Comparison of ENCODE assay signal across 18 cellular contexts in genomic region chr10:129075936-129076335, GRCh38.
DNase-seq lines count a peak whose midpoint lies in the region; ATAC-seq and TF ChIP-seq lines count a peak whose summit lies in the region.
"Had no signal": no experiment of that assay in that cellular context is flagged by ENCODE, and none has a peak within 500 bp of the region (broad histone marks: within the 10 kb centered on the region; RNA-seq: fewer than 3 reads in every experiment).

No MANE protein-coding gene starts in this region.

- peaks cover 0 to 4% of the 10 kb centered on the region in 2 donors for H3K9me3 ChIP-seq in lung (ENCODE audit: control insufficient read depth in 2 of 2, insufficient read depth in 1 of 2, low read length in 1 of 2)
- no peaks in the 10 kb centered on the region for H3K9me3 ChIP-seq in upper lobe of right lung
- H3K9me3 ChIP-seq: Caco-2, HAP-1 had no signal

- TF ChIP-seq CTCF in activated CD8-positive, alpha-beta T cell treated with anti-CD3 and anti-CD28 coated beads for 36 hours (IDR thresholded peaks at IDR 0.05), result no peak
- no peak for TF ChIP-seq CTCF in lung (IDR thresholded peaks at IDR 0.05; ENCODE audit: control extremely low read depth, extremely low read depth)
- no peak for TF ChIP-seq CTCF in upper lobe of right lung (IDR thresholded peaks at IDR 0.05)
- TF ChIP-seq CTCF in nephron progenitor cell (IDR thresholded peaks at IDR 0.05), result no peak

- H3K36me3 ChIP-seq in lung (ENCODE audit: control insufficient read depth in 2 of 2, insufficient read depth in 2 of 2, low read length in 2 of 2), result no peaks in the 10 kb centered on the region
- H3K36me3 ChIP-seq in upper lobe of right lung, result no peaks in the 10 kb centered on the region
- H3K36me3 ChIP-seq: BLaER1, HAP-1 had no signal

- H3K27ac Mint-ChIP-seq in activated CD8-positive, alpha-beta T cell treated with anti-CD3 and anti-CD28 coated beads, Interleukin-2, amount 10 ng/mL, durations not matched to agents 7 days and 5 days, result no peak overlapping the region
- H3K27ac Mint-ChIP-seq in activated CD8-positive, alpha-beta T cell treated with anti-CD3 and anti-CD28 coated beads for 36 hours, result no peak overlapping the region
- H3K27ac Mint-ChIP-seq in nephron progenitor cell, result no peak overlapping the region
- H3K27ac Mint-ChIP-seq: B cell; CD8-positive, alpha-beta T cell; HFFc6 had no signal

- POLR2A ChIA-PET in activated CD8-positive, alpha-beta T cell treated with anti-CD3 and anti-CD28 coated beads, Interleukin-2, amount 10 ng/mL, durations not matched to agents 7 days and 5 days (lab: Charles Lee), result no interaction called here
- POLR2A ChIA-PET in activated CD8-positive, alpha-beta T cell treated with anti-CD3 and anti-CD28 coated beads for 36 hours (lab: Charles Lee), result no interaction called here

- intact Hi-C loops in activated CD8-positive, alpha-beta T cell treated with anti-CD3 and anti-CD28 coated beads for 36 hours (cut with micrococcal nuclease), result no loop called here
- intact Hi-C loops in upper lobe of right lung (cut with DNase I), result no loop called here

- H3K4me1 Mint-ChIP-seq in activated CD8-positive, alpha-beta T cell treated with anti-CD3 and anti-CD28 coated beads, Interleukin-2, amount 10 ng/mL, durations not matched to agents 7 days and 5 days (ENCODE audit: low read depth), result peaks cover 2% of the 10 kb centered on the region
- peaks cover 6% of the 10 kb centered on the region for H3K4me1 Mint-ChIP-seq in activated CD8-positive, alpha-beta T cell treated with anti-CD3 and anti-CD28 coated beads for 36 hours (ENCODE audit: low read depth)
- H3K4me1 Mint-ChIP-seq in nephron progenitor cell, result peaks cover 25% of the 10 kb centered on the region
- H3K4me1 Mint-ChIP-seq: B cell had no signal

- H3K9me3 Mint-ChIP-seq in activated CD8-positive, alpha-beta T cell treated with anti-CD3 and anti-CD28 coated beads, Interleukin-2, amount 10 ng/mL, durations not matched to agents 7 days and 5 days (ENCODE audit: insufficient read depth), result peaks cover 6% of the 10 kb centered on the region
- H3K9me3 Mint-ChIP-seq in activated CD8-positive, alpha-beta T cell treated with anti-CD3 and anti-CD28 coated beads for 36 hours, result peaks cover 8% of the 10 kb centered on the region
- H3K9me3 Mint-ChIP-seq in nephron progenitor cell, result peaks cover 22% of the 10 kb centered on the region

- ATAC-seq in activated CD8-positive, alpha-beta T cell treated with anti-CD3 and anti-CD28 coated beads, Interleukin-2, amount 10 ng/mL, durations not matched to agents 7 days and 5 days, result no peak
- no peak for ATAC-seq in activated CD8-positive, alpha-beta T cell treated with anti-CD3 and anti-CD28 coated beads for 36 hours
- ATAC-seq in lung (ENCODE audit: insufficient read depth, low FRiP score), result no peak
- ATAC-seq in upper lobe of right lung, result peak; percentile 20
- ATAC-seq: CD8-positive, alpha-beta T cell had no signal

- DNase-seq in activated CD8-positive, alpha-beta T cell treated with anti-CD3 and anti-CD28 coated beads, Interleukin-2, amount 10 ng/mL, durations not matched to agents 7 days and 5 days, result peak; percentile 12
- DNase-seq in activated CD8-positive, alpha-beta T cell treated with anti-CD3 and anti-CD28 coated beads for 36 hours, result no peak
- DNase-seq in lung (ENCODE audit: low spot score) (peak; percentile 27), upper lobe of right lung (no peak), nephron progenitor cell (no peak)
- DNase-seq in stimulated activated CD8-positive, alpha-beta memory T cell treated with anti-CD3 and anti-CD28 coated beads, Interleukin-4, amount 100 ng/mL, for 48 hours, result no peak
- DNase-seq: Caco-2; CD4-positive, CD25-positive, alpha-beta regulatory T cell; CD8-positive, alpha-beta T cell; DMS153; DND-41; GOT3; HFFc6 had no signal

- H3K4me1 ChIP-seq in lung (ENCODE audit: control insufficient read depth in 2 of 2, insufficient read depth in 2 of 2, low read length in 2 of 2), result peaks cover 0 to 2% of the 10 kb centered on the region in 2 donors
- H3K4me1 ChIP-seq in upper lobe of right lung, result no peaks in the 10 kb centered on the region
- H3K4me1 ChIP-seq: BLaER1, Caco-2, HAP-1 had no signal

- WGBS in lung, 2 donors, result 90 to 94% methylated on average over 11 of the region's 11 CpGs

- H3K36me3 Mint-ChIP-seq in activated CD8-positive, alpha-beta T cell treated with anti-CD3 and anti-CD28 coated beads, Interleukin-2, amount 10 ng/mL, durations not matched to agents 7 days and 5 days (ENCODE audit: low read depth), result no peaks in the 10 kb centered on the region
- no peaks in the 10 kb centered on the region for H3K36me3 Mint-ChIP-seq in activated CD8-positive, alpha-beta T cell treated with anti-CD3 and anti-CD28 coated beads for 36 hours (ENCODE audit: low read depth)
- H3K36me3 Mint-ChIP-seq in nephron progenitor cell (ENCODE audit: low read depth), result peaks cover 10% of the 10 kb centered on the region
- H3K36me3 Mint-ChIP-seq: CD8-positive, alpha-beta T cell had no signal

- H3K27me3 Mint-ChIP-seq in activated CD8-positive, alpha-beta T cell treated with anti-CD3 and anti-CD28 coated beads, Interleukin-2, amount 10 ng/mL, durations not matched to agents 7 days and 5 days (ENCODE audit: low read depth), result peaks cover 8% of the 10 kb centered on the region
- H3K27me3 Mint-ChIP-seq in activated CD8-positive, alpha-beta T cell treated with anti-CD3 and anti-CD28 coated beads for 36 hours, result no peaks in the 10 kb centered on the region
- H3K27me3 Mint-ChIP-seq in nephron progenitor cell (ENCODE audit: low read depth, poor library complexity), result peaks cover 5% of the 10 kb centered on the region
- H3K27me3 Mint-ChIP-seq: B cell had no signal

- H3K27me3 ChIP-seq in lung (ENCODE audit: control insufficient read depth, insufficient read depth) (no peaks in the 10 kb centered on the region), upper lobe of right lung (no peaks in the 10 kb centered on the region)
- H3K27me3 ChIP-seq: BLaER1 had no signal

- H3K4me3 ChIP-seq in lung (no peak overlapping the region), upper lobe of right lung (no peak overlapping the region)
- H3K4me3 ChIP-seq: BLaER1, HAP-1 had no signal

- H3K27ac ChIP-seq in lung (ENCODE audit: low read depth in 1 of 2, low read length in 1 of 2) (no peak overlapping the region), upper lobe of right lung (no peak overlapping the region)
- H3K27ac ChIP-seq: 22Rv1, BLaER1, C4-2B had no signal

- H3K4me3 Mint-ChIP-seq in activated CD8-positive, alpha-beta T cell treated with anti-CD3 and anti-CD28 coated beads, Interleukin-2, amount 10 ng/mL, durations not matched to agents 7 days and 5 days, result no peak overlapping the region
- no peak overlapping the region for H3K4me3 Mint-ChIP-seq in activated CD8-positive, alpha-beta T cell treated with anti-CD3 and anti-CD28 coated beads for 36 hours
- no peak overlapping the region for H3K4me3 Mint-ChIP-seq in nephron progenitor cell
- H3K4me3 Mint-ChIP-seq: B cell; CD4-positive, CD25-positive, alpha-beta regulatory T cell; CD8-positive, alpha-beta T cell; HFFc6 had no signal

- CTCF ChIA-PET in activated CD8-positive, alpha-beta T cell treated with anti-CD3 and anti-CD28 coated beads, Interleukin-2, amount 10 ng/mL, durations not matched to agents 7 days and 5 days (lab: Charles Lee), result no interaction called here
- CTCF ChIA-PET in activated CD8-positive, alpha-beta T cell treated with anti-CD3 and anti-CD28 coated beads for 36 hours (lab: Charles Lee), result no interaction called here

Comparison
In these comparisons a context has a peak if more than half of its experiments do, and no peak if none do; other contexts are left out.
1. DNase-seq: peak in activated CD8-positive, alpha-beta T cell treated with anti-CD3 and anti-CD28 coated beads, Interleukin-2, amount 10 ng/mL, durations not matched to agents 7 days and 5 days (single experiment) and lung (single experiment); none in activated CD8-positive, alpha-beta T cell treated with anti-CD3 and anti-CD28 coated beads for 36 hours (single experiment), upper lobe of right lung (single experiment), stimulated activated CD8-positive, alpha-beta memory T cell treated with anti-CD3 and anti-CD28 coated beads, Interleukin-4, amount 100 ng/mL, for 48 hours (single experiment) and nephron progenitor cell (single experiment).